ENCODE assay signal across 8 cellular contexts in the genomic region with DNA sequence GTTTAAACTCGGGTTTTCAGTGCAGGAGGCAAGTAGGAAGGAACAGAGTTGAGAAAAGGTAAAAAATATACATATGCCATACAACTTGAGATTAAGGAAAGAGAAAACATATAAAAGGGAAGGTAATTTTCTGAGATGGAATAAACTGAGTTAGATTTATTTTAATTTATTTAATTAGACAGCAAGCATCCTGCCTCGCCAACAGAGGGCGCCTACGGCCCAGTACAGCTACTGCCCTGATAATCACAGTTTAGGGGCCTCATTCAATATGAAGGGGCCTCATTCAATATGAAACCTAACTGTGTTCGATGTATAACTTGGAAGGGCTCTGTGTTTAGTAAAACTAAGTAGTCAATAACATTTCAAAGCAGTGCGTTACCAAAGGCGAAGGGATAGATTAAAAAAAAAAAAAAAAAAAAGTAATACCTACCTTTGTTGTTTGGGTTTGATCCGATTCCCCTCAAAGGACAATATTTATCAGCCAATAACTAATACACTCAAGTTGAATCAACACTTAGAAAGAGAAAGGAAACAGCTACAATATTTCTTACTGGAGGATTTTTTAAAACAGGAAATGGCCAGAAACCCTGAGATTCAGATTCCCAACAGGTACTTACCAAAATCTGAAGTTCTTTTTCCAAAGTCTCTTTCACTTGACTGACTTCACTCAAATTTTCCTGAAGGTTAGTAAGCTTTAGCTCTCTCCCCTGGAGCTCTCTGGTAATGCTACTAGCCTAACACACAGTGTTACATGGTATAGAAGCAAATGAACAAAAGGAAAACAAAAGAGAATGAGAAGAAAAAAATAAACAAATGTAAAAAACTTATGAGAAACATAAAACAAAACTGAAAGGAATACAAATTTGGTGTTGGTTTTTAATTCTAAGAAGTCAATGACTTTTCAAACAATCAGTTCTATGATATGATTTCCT.
DNase-seq lines count a peak whose midpoint lies in the region; ATAC-seq and TF ChIP-seq lines count a peak whose summit lies in the region.

No MANE protein-coding gene starts in this region.

- H3K9ac ChIP-seq in adipocyte (ENCODE audit: low read length): no peak overlapping the region

- H3K36me3 ChIP-seq in BJ (ENCODE audit: control insufficient read depth, insufficient read depth, low read length) (peaks cover 19% of the 10 kb centered on the region), HEK293 (ENCODE audit: control insufficient read depth in 2 of 2, insufficient read depth in 1 of 2, low read length in 2 of 2) (peaks cover 13 to 36% of the 10 kb centered on the region in 2 experiments), adipocyte (ENCODE audit: control insufficient read depth, insufficient read depth, low read length, severe bottlenecking) (peaks cover 61% of the 10 kb centered on the region)

- peak; percentile 79 for TF ChIP-seq CTCF in BJ (IDR thresholded peaks at IDR 0.05; ENCODE audit: insufficient read depth, low read depth, low read length)
- TF ChIP-seq CTCF in HEK293 (tag by site-specific recombination; IDR thresholded peaks at IDR 0.05): peak; percentile 57; the same call in 1 of the 2 replicates

- no peak overlapping the region for H3K27ac ChIP-seq in HEK293 (ENCODE audit: extremely low read depth, low read depth, low read length)

- H3K4me3 ChIP-seq in BJ (ENCODE audit: low read depth, low read length) (no peak overlapping the region), HEK293 (ENCODE audit: low read depth, low read length) (no peak overlapping the region), adipocyte (ENCODE audit: low read length) (no peak overlapping the region)

- in situ Hi-C loops in G401 (cut with HindIII; ENCODE audit: low sequenced_read_pairs): no loop called here

- H3K4me1 ChIP-seq in HEK293 (ENCODE audit: control insufficient read depth, insufficient read depth, low read length): no peaks in the 10 kb centered on the region
- peaks cover 18% of the 10 kb centered on the region for H3K4me1 ChIP-seq in adipocyte (ENCODE audit: control insufficient read depth, insufficient read depth, low read length)

- POLR2A ChIA-PET in BJ (lab: Charles Lee) (no interaction called here), HEK293 (lab: Yijun Ruan, JAX) (interaction anchor here (0.5 kb wide), 1 partner anchor 167 kb away, joined by 4 read pairs; no protein-coding TSS in a partner anchor)

- peak; percentile 78 for ATAC-seq in left lobe of liver
- no peak for ATAC-seq in HG02840 (IDR thresholded peaks at IDR 0.05; ENCODE audit: low FRiP score, unreplicated experiment)

- no peaks in the 10 kb centered on the region for H3K27me3 ChIP-seq in BJ (ENCODE audit: control insufficient read depth, insufficient read depth, low read length)
- H3K27me3 ChIP-seq in adipocyte (replicated peaks; ENCODE audit: control insufficient read depth, insufficient read depth, low read length): no peaks in the 10 kb centered on the region

- no peak for DNase-seq in BJ (ENCODE audit: low read depth)
- peak; percentile 41 for DNase-seq in SK-N-DZ (ENCODE audit: low spot score)
- peak; percentile 53 for DNase-seq in adipocyte (ENCODE audit: low read depth)
- no peak for DNase-seq in left lobe of liver (ENCODE audit: low spot score)
- peak; percentile 17 for DNase-seq in stimulated activated naive CD4-positive, alpha-beta T cell treated with Interleukin-2 at 50 U/mL for 16 hours (lab: John Stamatoyannopoulos, UW)
- DNase-seq in G401 (ENCODE audit: low spot score): no peak

- H3K9me3 ChIP-seq in HEK293 (ENCODE audit: control insufficient read depth, insufficient read depth, low read depth, low read length) (no peaks in the 10 kb centered on the region), adipocyte (ENCODE audit: control insufficient read depth, low read length) (no peaks in the 10 kb centered on the region)

- CTCF ChIA-PET in BJ (lab: Yijun Ruan, JAX): interaction anchor here (0.6 to 9.7 kb wide), 15 partner anchors 9 to 135 kb away, joined by 3 to 69 read pairs (median 4); no protein-coding TSS in a partner anchor
- CTCF ChIA-PET in HEK293 (lab: Yijun Ruan, JAX): interaction anchor here (0.5 to 10.1 kb wide), 34 partner anchors 8 to 1697 kb away, joined by 3 to 102 read pairs (median 4); no protein-coding TSS in a partner anchor

TF ChIP-seq in HEK293, 187 proteins besides CTCF, POLR2A, EP300 and RAD21 (continues in another document):
- TF ChIP-seq ZFHX2 (tag by site-specific recombination; conservative IDR thresholded peaks at IDR 0.05) (no peak), ZNF146 (tag by site-specific recombination; IDR thresholded peaks at IDR 0.05) (no peak), IKZF3 (tag by site-specific recombination; IDR thresholded peaks at IDR 0.05) (no peak), ZSCAN30 (tag by site-specific recombination; IDR thresholded peaks at IDR 0.05) (no peak), ZNF654 (tag by site-specific recombination; IDR thresholded peaks at IDR 0.05; ENCODE audit: low read depth) (peak; percentile 73), ZNF664 (tag by site-specific recombination; IDR thresholded peaks at IDR 0.05) (peak; percentile 90), ZBTB1 (tag by site-specific recombination; IDR thresholded peaks at IDR 0.05) (no peak), RBAK (tag by site-specific recombination; IDR thresholded peaks at IDR 0.05) (no peak), HOXC10 (CRISPR knock-in tag; IDR thresholded peaks at IDR 0.05) (no peak), ZNF555 (tag by site-specific recombination; conservative IDR thresholded peaks at IDR 0.05) (no peak)
- TF ChIP-seq, protein P1, sequence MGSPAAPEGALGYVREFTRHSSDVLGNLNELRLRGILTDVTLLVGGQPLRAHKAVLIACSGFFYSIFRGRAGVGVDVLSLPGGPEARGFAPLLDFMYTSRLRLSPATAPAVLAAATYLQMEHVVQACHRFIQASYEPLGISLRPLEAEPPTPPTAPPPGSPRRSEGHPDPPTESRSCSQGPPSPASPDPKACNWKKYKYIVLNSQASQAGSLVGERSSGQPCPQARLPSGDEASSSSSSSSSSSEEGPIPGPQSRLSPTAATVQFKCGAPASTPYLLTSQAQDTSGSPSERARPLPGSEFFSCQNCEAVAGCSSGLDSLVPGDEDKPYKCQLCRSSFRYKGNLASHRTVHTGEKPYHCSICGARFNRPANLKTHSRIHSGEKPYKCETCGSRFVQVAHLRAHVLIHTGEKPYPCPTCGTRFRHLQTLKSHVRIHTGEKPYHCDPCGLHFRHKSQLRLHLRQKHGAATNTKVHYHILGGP (tag by site-specific recombination; IDR thresholded peaks at IDR 0.05): no peak
- TF ChIP-seq, protein P2, sequence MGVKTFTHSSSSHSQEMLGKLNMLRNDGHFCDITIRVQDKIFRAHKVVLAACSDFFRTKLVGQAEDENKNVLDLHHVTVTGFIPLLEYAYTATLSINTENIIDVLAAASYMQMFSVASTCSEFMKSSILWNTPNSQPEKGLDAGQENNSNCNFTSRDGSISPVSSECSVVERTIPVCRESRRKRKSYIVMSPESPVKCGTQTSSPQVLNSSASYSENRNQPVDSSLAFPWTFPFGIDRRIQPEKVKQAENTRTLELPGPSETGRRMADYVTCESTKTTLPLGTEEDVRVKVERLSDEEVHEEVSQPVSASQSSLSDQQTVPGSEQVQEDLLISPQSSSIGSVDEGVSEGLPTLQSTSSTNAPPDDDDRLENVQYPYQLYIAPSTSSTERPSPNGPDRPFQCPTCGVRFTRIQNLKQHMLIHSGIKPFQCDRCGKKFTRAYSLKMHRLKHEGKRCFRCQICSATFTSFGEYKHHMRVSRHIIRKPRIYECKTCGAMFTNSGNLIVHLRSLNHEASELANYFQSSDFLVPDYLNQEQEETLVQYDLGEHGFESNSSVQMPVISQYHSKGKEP (tag by site-specific recombination; IDR thresholded peaks at IDR 0.05): no peak
- TF ChIP-seq, protein P3, sequence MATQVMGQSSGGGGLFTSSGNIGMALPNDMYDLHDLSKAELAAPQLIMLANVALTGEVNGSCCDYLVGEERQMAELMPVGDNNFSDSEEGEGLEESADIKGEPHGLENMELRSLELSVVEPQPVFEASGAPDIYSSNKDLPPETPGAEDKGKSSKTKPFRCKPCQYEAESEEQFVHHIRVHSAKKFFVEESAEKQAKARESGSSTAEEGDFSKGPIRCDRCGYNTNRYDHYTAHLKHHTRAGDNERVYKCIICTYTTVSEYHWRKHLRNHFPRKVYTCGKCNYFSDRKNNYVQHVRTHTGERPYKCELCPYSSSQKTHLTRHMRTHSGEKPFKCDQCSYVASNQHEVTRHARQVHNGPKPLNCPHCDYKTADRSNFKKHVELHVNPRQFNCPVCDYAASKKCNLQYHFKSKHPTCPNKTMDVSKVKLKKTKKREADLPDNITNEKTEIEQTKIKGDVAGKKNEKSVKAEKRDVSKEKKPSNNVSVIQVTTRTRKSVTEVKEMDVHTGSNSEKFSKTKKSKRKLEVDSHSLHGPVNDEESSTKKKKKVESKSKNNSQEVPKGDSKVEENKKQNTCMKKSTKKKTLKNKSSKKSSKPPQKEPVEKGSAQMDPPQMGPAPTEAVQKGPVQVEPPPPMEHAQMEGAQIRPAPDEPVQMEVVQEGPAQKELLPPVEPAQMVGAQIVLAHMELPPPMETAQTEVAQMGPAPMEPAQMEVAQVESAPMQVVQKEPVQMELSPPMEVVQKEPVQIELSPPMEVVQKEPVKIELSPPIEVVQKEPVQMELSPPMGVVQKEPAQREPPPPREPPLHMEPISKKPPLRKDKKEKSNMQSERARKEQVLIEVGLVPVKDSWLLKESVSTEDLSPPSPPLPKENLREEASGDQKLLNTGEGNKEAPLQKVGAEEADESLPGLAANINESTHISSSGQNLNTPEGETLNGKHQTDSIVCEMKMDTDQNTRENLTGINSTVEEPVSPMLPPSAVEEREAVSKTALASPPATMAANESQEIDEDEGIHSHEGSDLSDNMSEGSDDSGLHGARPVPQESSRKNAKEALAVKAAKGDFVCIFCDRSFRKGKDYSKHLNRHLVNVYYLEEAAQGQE (tag by site-specific recombination; IDR thresholded peaks at IDR 0.05): no peak
- TF ChIP-seq, protein P4, sequence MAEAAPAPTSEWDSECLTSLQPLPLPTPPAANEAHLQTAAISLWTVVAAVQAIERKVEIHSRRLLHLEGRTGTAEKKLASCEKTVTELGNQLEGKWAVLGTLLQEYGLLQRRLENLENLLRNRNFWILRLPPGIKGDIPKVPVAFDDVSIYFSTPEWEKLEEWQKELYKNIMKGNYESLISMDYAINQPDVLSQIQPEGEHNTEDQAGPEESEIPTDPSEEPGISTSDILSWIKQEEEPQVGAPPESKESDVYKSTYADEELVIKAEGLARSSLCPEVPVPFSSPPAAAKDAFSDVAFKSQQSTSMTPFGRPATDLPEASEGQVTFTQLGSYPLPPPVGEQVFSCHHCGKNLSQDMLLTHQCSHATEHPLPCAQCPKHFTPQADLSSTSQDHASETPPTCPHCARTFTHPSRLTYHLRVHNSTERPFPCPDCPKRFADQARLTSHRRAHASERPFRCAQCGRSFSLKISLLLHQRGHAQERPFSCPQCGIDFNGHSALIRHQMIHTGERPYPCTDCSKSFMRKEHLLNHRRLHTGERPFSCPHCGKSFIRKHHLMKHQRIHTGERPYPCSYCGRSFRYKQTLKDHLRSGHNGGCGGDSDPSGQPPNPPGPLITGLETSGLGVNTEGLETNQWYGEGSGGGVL (tag by site-specific recombination; IDR thresholded peaks at IDR 0.05): no peak

Comparison
In these comparisons a context has a peak if more than half of its experiments do, and no peak if none do; other contexts are left out.
1. DNase-seq: peak in SK-N-DZ (single experiment), adipocyte (single experiment) and stimulated activated naive CD4-positive, alpha-beta T cell treated with Interleukin-2 at 50 U/mL for 16 hours (single experiment); none in BJ (single experiment), left lobe of liver (single experiment) and G401 (single experiment).